ENCODE assay signal across 1 cellular context in genomic region chr14:103520657-103521437, GRCh38.
TF ChIP-seq lines count a peak whose summit lies in the region.

No MANE protein-coding gene starts in this region.

TF ChIP-seq in K562, 482 proteins besides CTCF, POLR2A, EP300 and RAD21 (continued from another document and continues in another):
- no peak for TF ChIP-seq ESRRB (CRISPR knock-in tag; IDR thresholded peaks at IDR 0.05; ENCODE audit: borderline replicate concordance)
- no peak for TF ChIP-seq WHSC1 (IDR thresholded peaks at IDR 0.05; ENCODE audit: low read length)
- TF ChIP-seq ZBTB9 (CRISPR knock-in tag; IDR thresholded peaks at IDR 0.05): 0 out of 2 replicates have a peak, but pooled peaks have one; percentile 32
- no peak for TF ChIP-seq ZNF445 (CRISPR knock-in tag; IDR thresholded peaks at IDR 0.05; ENCODE audit: low read depth)
- TF ChIP-seq FIP1L1 (IDR thresholded peaks at IDR 0.05; ENCODE audit: low read depth, low read length, poor library complexity, severe bottlenecking): peak; percentile 76
- TF ChIP-seq, protein P1, sequence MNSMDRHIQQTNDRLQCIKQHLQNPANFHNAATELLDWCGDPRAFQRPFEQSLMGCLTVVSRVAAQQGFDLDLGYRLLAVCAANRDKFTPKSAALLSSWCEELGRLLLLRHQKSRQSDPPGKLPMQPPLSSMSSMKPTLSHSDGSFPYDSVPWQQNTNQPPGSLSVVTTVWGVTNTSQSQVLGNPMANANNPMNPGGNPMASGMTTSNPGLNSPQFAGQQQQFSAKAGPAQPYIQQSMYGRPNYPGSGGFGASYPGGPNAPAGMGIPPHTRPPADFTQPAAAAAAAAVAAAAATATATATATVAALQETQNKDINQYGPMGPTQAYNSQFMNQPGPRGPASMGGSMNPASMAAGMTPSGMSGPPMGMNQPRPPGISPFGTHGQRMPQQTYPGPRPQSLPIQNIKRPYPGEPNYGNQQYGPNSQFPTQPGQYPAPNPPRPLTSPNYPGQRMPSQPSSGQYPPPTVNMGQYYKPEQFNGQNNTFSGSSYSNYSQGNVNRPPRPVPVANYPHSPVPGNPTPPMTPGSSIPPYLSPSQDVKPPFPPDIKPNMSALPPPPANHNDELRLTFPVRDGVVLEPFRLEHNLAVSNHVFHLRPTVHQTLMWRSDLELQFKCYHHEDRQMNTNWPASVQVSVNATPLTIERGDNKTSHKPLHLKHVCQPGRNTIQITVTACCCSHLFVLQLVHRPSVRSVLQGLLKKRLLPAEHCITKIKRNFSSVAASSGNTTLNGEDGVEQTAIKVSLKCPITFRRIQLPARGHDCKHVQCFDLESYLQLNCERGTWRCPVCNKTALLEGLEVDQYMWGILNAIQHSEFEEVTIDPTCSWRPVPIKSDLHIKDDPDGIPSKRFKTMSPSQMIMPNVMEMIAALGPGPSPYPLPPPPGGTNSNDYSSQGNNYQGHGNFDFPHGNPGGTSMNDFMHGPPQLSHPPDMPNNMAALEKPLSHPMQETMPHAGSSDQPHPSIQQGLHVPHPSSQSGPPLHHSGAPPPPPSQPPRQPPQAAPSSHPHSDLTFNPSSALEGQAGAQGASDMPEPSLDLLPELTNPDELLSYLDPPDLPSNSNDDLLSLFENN (IDR thresholded peaks at IDR 0.05; ENCODE audit: low read depth in 2 of 2, low read length in 2 of 2): no peak
- TF ChIP-seq ZFX (CRISPR knock-in tag; IDR thresholded peaks at IDR 0.05): peak; percentile 52
- no peak for TF ChIP-seq CEBPB (tag; IDR thresholded peaks at IDR 0.05)
- no peak for TF ChIP-seq ZC3H11A (IDR thresholded peaks at IDR 0.05; ENCODE audit: low read depth, low read length)
- TF ChIP-seq HDAC1 (IDR thresholded peaks at IDR 0.05): peak in 1 of 2 experiments; percentile 74; a peak in 2 of 4 replicates
- no peak for TF ChIP-seq CBFB (CRISPR knock-in tag; IDR thresholded peaks at IDR 0.05)
- TF ChIP-seq GABPA (tag; conservative IDR thresholded peaks at IDR 0.05; ENCODE audit: low read depth): 0 out of 2 replicates have a peak, but pooled peaks have one; percentile 28
- no peak for TF ChIP-seq SAFB (IDR thresholded peaks at IDR 0.05; ENCODE audit: borderline replicate concordance, low read depth, low read length)
- TF ChIP-seq MYNN (IDR thresholded peaks at IDR 0.05): 0 out of 2 replicates have a peak, but pooled peaks have one; percentile 56
- TF ChIP-seq MYNN (CRISPR knock-in tag; IDR thresholded peaks at IDR 0.05): no peak
- no peak for TF ChIP-seq PML (IDR thresholded peaks at IDR 0.05; ENCODE audit: low read length)
- TF ChIP-seq CGGBP1 (CRISPR knock-in tag; IDR thresholded peaks at IDR 0.05): no peak
- TF ChIP-seq, protein P2, sequence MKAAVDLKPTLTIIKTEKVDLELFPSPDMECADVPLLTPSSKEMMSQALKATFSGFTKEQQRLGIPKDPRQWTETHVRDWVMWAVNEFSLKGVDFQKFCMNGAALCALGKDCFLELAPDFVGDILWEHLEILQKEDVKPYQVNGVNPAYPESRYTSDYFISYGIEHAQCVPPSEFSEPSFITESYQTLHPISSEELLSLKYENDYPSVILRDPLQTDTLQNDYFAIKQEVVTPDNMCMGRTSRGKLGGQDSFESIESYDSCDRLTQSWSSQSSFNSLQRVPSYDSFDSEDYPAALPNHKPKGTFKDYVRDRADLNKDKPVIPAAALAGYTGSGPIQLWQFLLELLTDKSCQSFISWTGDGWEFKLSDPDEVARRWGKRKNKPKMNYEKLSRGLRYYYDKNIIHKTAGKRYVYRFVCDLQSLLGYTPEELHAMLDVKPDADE (conservative IDR thresholded peaks at IDR 0.05; ENCODE audit: control insufficient read depth, low read depth, low read length): peak; percentile 54; the same call in 1 of the 2 replicates
- TF ChIP-seq KAT7 (CRISPR knock-in tag; IDR thresholded peaks at IDR 0.05; ENCODE audit: borderline replicate concordance): no peak
- TF ChIP-seq SPI1 (IDR thresholded peaks at IDR 0.05; ENCODE audit: borderline replicate concordance, low read depth, low read length): peak; percentile 88
- no peak for TF ChIP-seq ZNF696 (CRISPR knock-in tag; conservative IDR thresholded peaks at IDR 0.05)
- no peak for TF ChIP-seq LARP7 (IDR thresholded peaks at IDR 0.05)
- TF ChIP-seq, protein P3, sequence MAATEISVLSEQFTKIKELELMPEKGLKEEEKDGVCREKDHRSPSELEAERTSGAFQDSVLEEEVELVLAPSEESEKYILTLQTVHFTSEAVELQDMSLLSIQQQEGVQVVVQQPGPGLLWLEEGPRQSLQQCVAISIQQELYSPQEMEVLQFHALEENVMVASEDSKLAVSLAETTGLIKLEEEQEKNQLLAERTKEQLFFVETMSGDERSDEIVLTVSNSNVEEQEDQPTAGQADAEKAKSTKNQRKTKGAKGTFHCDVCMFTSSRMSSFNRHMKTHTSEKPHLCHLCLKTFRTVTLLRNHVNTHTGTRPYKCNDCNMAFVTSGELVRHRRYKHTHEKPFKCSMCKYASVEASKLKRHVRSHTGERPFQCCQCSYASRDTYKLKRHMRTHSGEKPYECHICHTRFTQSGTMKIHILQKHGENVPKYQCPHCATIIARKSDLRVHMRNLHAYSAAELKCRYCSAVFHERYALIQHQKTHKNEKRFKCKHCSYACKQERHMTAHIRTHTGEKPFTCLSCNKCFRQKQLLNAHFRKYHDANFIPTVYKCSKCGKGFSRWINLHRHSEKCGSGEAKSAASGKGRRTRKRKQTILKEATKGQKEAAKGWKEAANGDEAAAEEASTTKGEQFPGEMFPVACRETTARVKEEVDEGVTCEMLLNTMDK (IDR thresholded peaks at IDR 0.05; ENCODE audit: borderline replicate concordance, insufficient read depth, low read depth, low read length, poor library complexity, severe bottlenecking): peak; percentile 67
- TF ChIP-seq KAT8 (IDR thresholded peaks at IDR 0.05; ENCODE audit: low read depth): no peak
- no peak for TF ChIP-seq PHTF2 (CRISPR knock-in tag; IDR thresholded peaks at IDR 0.05)
- TF ChIP-seq NCOA6 (IDR thresholded peaks at IDR 0.05): peak; percentile 72
- no peak for TF ChIP-seq TBL1XR1 (IDR thresholded peaks at IDR 0.05; ENCODE audit: low read length in 2 of 2)
- TF ChIP-seq, protein P4, sequence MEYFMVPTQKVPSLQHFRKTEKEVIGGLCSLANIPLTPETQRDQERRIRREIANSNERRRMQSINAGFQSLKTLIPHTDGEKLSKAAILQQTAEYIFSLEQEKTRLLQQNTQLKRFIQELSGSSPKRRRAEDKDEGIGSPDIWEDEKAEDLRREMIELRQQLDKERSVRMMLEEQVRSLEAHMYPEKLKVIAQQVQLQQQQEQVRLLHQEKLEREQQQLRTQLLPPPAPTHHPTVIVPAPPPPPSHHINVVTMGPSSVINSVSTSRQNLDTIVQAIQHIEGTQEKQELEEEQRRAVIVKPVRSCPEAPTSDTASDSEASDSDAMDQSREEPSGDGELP (CRISPR knock-in tag; IDR thresholded peaks at IDR 0.05; ENCODE audit: borderline replicate concordance): peak; percentile 75
- peak; percentile 61; the same call in 1 of the 2 replicates for TF ChIP-seq ZBED1 (IDR thresholded peaks at IDR 0.05)
- no peak for TF ChIP-seq HDAC8 (tag; IDR thresholded peaks at IDR 0.05)
- TF ChIP-seq ADNP (tag; IDR thresholded peaks at IDR 0.05): no peak
- TF ChIP-seq, protein P5, sequence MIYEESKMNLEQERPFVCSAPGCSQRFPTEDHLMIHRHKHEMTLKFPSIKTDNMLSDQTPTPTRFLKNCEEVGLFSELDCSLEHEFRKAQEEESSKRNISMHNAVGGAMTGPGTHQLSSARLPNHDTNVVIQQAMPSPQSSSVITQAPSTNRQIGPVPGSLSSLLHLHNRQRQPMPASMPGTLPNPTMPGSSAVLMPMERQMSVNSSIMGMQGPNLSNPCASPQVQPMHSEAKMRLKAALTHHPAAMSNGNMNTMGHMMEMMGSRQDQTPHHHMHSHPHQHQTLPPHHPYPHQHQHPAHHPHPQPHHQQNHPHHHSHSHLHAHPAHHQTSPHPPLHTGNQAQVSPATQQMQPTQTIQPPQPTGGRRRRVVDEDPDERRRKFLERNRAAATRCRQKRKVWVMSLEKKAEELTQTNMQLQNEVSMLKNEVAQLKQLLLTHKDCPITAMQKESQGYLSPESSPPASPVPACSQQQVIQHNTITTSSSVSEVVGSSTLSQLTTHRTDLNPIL (CRISPR knock-in tag; IDR thresholded peaks at IDR 0.05): no peak
- TF ChIP-seq MAX (CRISPR knock-in tag; IDR thresholded peaks at IDR 0.05): peak; percentile 70; the same call in 1 of the 2 replicates
- TF ChIP-seq PHF21A (IDR thresholded peaks at IDR 0.05; ENCODE audit: borderline replicate concordance, low read depth): no peak
- TF ChIP-seq ZC3H4 (CRISPR knock-in tag; IDR thresholded peaks at IDR 0.05; ENCODE audit: borderline replicate concordance): 0 out of 2 replicates have a peak, but pooled peaks have one; percentile 78
- peak in 1 of 2 experiments; percentile 53; a peak in 2 of 4 replicates for TF ChIP-seq SIN3A (IDR thresholded peaks at IDR 0.05; ENCODE audit: borderline replicate concordance in 2 of 2, control insufficient read depth in 1 of 2, low read depth in 2 of 2, low read length in 2 of 2)
- TF ChIP-seq KHSRP (IDR thresholded peaks at IDR 0.05): no peak
- peak; percentile 81; the same call in 1 of the 2 replicates for TF ChIP-seq ZNF740 (CRISPR knock-in tag; IDR thresholded peaks at IDR 0.05)
- TF ChIP-seq ZNF740 (tag; IDR thresholded peaks at IDR 0.05): peak in 1 of 2 experiments; percentile 35; a peak in 1 of 4 replicates
- TF ChIP-seq PHF20 (IDR thresholded peaks at IDR 0.05; ENCODE audit: partially characterized antibody): no peak
- TF ChIP-seq, protein P6, sequence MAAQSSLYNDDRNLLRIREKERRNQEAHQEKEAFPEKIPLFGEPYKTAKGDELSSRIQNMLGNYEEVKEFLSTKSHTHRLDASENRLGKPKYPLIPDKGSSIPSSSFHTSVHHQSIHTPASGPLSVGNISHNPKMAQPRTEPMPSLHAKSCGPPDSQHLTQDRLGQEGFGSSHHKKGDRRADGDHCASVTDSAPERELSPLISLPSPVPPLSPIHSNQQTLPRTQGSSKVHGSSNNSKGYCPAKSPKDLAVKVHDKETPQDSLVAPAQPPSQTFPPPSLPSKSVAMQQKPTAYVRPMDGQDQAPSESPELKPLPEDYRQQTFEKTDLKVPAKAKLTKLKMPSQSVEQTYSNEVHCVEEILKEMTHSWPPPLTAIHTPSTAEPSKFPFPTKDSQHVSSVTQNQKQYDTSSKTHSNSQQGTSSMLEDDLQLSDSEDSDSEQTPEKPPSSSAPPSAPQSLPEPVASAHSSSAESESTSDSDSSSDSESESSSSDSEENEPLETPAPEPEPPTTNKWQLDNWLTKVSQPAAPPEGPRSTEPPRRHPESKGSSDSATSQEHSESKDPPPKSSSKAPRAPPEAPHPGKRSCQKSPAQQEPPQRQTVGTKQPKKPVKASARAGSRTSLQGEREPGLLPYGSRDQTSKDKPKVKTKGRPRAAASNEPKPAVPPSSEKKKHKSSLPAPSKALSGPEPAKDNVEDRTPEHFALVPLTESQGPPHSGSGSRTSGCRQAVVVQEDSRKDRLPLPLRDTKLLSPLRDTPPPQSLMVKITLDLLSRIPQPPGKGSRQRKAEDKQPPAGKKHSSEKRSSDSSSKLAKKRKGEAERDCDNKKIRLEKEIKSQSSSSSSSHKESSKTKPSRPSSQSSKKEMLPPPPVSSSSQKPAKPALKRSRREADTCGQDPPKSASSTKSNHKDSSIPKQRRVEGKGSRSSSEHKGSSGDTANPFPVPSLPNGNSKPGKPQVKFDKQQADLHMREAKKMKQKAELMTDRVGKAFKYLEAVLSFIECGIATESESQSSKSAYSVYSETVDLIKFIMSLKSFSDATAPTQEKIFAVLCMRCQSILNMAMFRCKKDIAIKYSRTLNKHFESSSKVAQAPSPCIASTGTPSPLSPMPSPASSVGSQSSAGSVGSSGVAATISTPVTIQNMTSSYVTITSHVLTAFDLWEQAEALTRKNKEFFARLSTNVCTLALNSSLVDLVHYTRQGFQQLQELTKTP (IDR thresholded peaks at IDR 0.05; ENCODE audit: low read depth in 1 of 2, partially characterized antibody in 2 of 2): no peak
- no peak for TF ChIP-seq FOXM1 (IDR thresholded peaks at IDR 0.05; ENCODE audit: low read depth)
- 0 out of 2 replicates have a peak, but pooled peaks have one; percentile 3 for TF ChIP-seq FOXM1 (CRISPR knock-in tag; IDR thresholded peaks at IDR 0.05; ENCODE audit: low read depth)
- no peak for TF ChIP-seq ATF7 (IDR thresholded peaks at IDR 0.05)
- no peak for TF ChIP-seq NCOR1 (IDR thresholded peaks at IDR 0.05)
- TF ChIP-seq SOX6 (IDR thresholded peaks at IDR 0.05): peak; percentile 45; the same call in 1 of the 2 replicates
- no peak for TF ChIP-seq MCM7 (IDR thresholded peaks at IDR 0.05)
- TF ChIP-seq STAG1 (CRISPR knock-in tag; IDR thresholded peaks at IDR 0.05; ENCODE audit: borderline replicate concordance): peak; percentile 22; the same call in 1 of the 2 replicates
- TF ChIP-seq ZNF639 (CRISPR knock-in tag; conservative IDR thresholded peaks at IDR 0.05 in 1 of 2, IDR thresholded peaks at IDR 0.05 in 1 of 2): 0 out of 4 replicates have a peak, but pooled peaks of 1 of the 2 experiments have one; percentile 28
- TF ChIP-seq BHLHE40 (IDR thresholded peaks at IDR 0.05; ENCODE audit: low read length): peak; percentile 53; the same call in 1 of the 2 replicates
- no peak for TF ChIP-seq ETS2 (tag; IDR thresholded peaks at IDR 0.05; ENCODE audit: borderline replicate concordance, poor library complexity, severe bottlenecking)
